25 cellular contexts compared by ENCODE assay signal in the genomic region with DNA sequence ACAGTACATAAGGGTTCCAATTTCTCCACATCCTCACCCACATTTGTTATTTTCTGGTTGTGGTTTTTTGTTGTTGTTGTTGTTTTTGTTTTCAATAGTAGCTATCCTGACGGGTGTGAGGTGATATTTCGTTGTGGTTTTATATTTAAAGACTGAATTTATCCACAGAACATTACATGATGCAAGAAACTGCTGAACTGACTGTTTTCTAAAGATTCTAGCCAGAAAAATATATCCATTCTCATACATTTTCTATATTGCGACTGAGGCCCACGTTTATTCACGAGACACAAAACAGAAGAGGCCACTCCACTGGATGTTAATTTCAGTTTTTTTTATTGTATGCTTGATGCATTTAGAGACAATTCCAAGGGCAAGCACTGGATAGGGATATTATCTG.
"Had no signal": no experiment of that assay in that cellular context is flagged by ENCODE, and none has a peak within 500 bp of the region (broad histone marks: within the 10 kb centered on the region; RNA-seq: fewer than 3 reads in every experiment).

No MANE protein-coding gene starts in this region.

- H3K4me2 ChIP-seq: neural progenitor cell had no signal

- H3K9ac ChIP-seq: neural progenitor cell, parathyroid adenoma had no signal

- H3K27ac ChIP-seq: neural progenitor cell, ovary, parathyroid adenoma, psoas muscle, right lobe of liver, sigmoid colon, stomach, thoracic aorta, thyroid gland, upper lobe of left lung, vagina had no signal

- H3K4me1 ChIP-seq: neural progenitor cell, parathyroid adenoma, psoas muscle, upper lobe of left lung, vagina had no signal

- H3K9me3 ChIP-seq: ovary, psoas muscle, right lobe of liver, sigmoid colon, stomach, thoracic aorta, thyroid gland, tibial nerve, upper lobe of left lung, vagina had no signal

- H3K27me3 ChIP-seq: neural progenitor cell, ovary, right lobe of liver, sigmoid colon, stomach, thyroid gland, tibial nerve, upper lobe of left lung, vagina had no signal

- DNase-seq: natural killer cell; occipital lobe; ovary; posterior cingulate gyrus; psoas muscle; right cardiac atrium; right lobe of liver; sigmoid colon; small intestine; stimulated activated CD4-positive, alpha-beta T cell treated with anti-CD3 and anti-CD28 coated beads, Interleukin-15, amount 100 ng/mL, for 24 hours; stimulated activated CD4-positive, alpha-beta T cell treated with anti-CD3 and anti-CD28 coated beads, Interleukin-2, amount 100 ng/mL, for 24 hours; stimulated activated CD4-positive, alpha-beta T cell treated with anti-CD3 and anti-CD28 coated beads, Interleukin-2, amount 100 ng/mL, for 48 hours; stimulated activated CD4-positive, alpha-beta T cell treated with anti-CD3 and anti-CD28 coated beads, Interleukin-4, amount 100 ng/mL, for 24 hours; stimulated activated naive B cell treated with anti-CD40 and anti-IgM and Interleukin-4, amounts not matched to agents 10 μg/mL and 1 μg/mL and 100 μg/mL, for 72 hours; stimulated activated naive CD4-positive, alpha-beta T cell treated with Interleukin-2 at 50 U/mL for 16 hours; stomach; thyroid gland; trophoblast cell; upper lobe of left lung had no signal

- H3K36me3 ChIP-seq: neural progenitor cell, ovary, right lobe of liver had no signal

- ATAC-seq: natural killer cell; psoas muscle; right cardiac atrium; right lobe of liver; stimulated activated effector memory CD8-positive, alpha-beta T cell treated with anti-CD3 and anti-CD28 coated beads, Interleukin-12 subunit alpha, Interleukin-12 subunit beta, amount 100 ng/mL, for 72 hours; stimulated activated naive B cell treated with anti-CD40 and anti-IgM and Interleukin-4, amounts not matched to agents 10 μg/mL and 1 μg/mL and 100 μg/mL, for 72 hours had no signal

- H2AFZ ChIP-seq: neural progenitor cell, parathyroid adenoma had no signal

- FAIRE-seq: small intestine had no signal

- H3K79me2 ChIP-seq: parathyroid adenoma had no signal

- H3K4me3 ChIP-seq: neural progenitor cell, ovary, psoas muscle, right lobe of liver, sigmoid colon, stomach, thoracic aorta, thyroid gland, tibial nerve, upper lobe of left lung, vagina had no signal
